In the genomic region with DNA sequence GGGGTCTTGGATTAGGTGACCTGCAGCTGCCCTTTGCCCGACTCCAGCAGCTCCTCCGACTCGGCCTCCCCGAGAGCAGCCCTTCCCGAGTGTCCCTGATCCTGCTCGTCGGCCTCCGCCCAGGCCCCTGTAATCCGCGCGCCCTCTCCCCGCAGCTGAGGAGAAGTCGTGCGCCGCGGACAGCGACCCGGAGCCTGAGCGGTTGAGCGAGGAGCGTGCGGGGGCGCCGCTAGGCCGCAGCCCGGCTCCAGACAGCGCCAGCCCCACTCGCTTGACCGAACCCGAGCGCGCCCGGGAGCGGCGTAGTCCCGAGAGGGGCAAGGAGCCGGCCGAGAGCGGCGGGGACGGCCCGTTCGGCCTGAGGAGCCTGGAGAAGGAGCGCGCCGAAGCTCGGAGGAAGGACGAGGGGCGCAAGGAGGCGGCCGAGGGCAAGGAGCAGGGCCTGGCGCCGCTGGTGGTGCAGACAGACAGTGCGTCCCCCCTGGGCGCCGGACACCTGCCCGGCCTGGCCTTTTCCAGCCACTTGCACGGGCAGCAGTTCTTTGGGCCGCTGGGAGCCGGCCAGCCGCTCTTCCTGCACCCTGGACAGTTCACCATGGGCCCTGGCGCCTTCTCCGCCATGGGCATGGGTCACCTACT, we compare ENCODE assay signal across 14 cellular contexts. TPM values are rescaled to one million over a fixed set of nuclear protein-coding genes. Genes with fewer than 3 reads are reported as not detected.
DNase-seq lines count a peak whose midpoint lies in the region; ATAC-seq and TF ChIP-seq lines count a peak whose summit lies in the region.
"Had no signal": no experiment of that assay in that cellular context is flagged by ENCODE, and none has a peak within 500 bp of the region (broad histone marks: within the 10 kb centered on the region; RNA-seq: fewer than 3 reads in every experiment).

No MANE protein-coding gene starts in this region.

- no peak overlapping the region for H3K4me2 ChIP-seq in osteoblast (ENCODE audit: insufficient read depth, low read length)

- 23 to 43% methylated on average over 56 to 63 of the region's 63 CpGs for WGBS in esophagus, 2 donors
- 83 to 84% methylated on average over 63 of the region's 63 CpGs for whole genome bisulfite sequencing in aorta, 2 donors

- peak overlapping the region; percentile 24 to 61 for H3K27ac ChIP-seq in esophagus (ENCODE audit: low read depth in 2 of 2, low read length in 1 of 2)
- H3K27ac ChIP-seq in osteoblast (ENCODE audit: low read depth, low read length) = no peak overlapping the region
- H3K27ac ChIP-seq in aorta (ENCODE audit: low read depth in 1 of 2, low read length in 2 of 2) = no peak overlapping the region
- H3K27ac ChIP-seq: epithelial cell of prostate, GM23248 had no signal

- intact Hi-C loops in natural killer cell (cut with micrococcal nuclease) (no loop called here), aorta (cut with DNase I) (no loop called here)

- H3K9me3 ChIP-seq in esophagus (ENCODE audit: control insufficient read depth in 2 of 2, insufficient read depth in 1 of 2, low read depth in 1 of 2, low read length in 1 of 2) (peaks cover 0 to 3% of the 10 kb centered on the region in 2 donors), osteoblast (ENCODE audit: low read depth, low read length) (no peaks in the 10 kb centered on the region), aorta (ENCODE audit: control insufficient read depth, low read length) (no peaks in the 10 kb centered on the region)

- H3K79me2 ChIP-seq in osteoblast (ENCODE audit: insufficient read depth, low read length) = peaks cover 84% of the 10 kb centered on the region

- peak overlapping the region; percentile 12 to 18 for H3K4me3 ChIP-seq in esophagus (ENCODE audit: low read depth in 1 of 2, low read length in 2 of 2)
- H3K4me3 ChIP-seq in osteoblast (ENCODE audit: insufficient read depth, low read length) = no peak overlapping the region
- no peak overlapping the region for H3K4me3 ChIP-seq in aorta (ENCODE audit: low read length in 2 of 2)
- H3K4me3 ChIP-seq: GM23248 had no signal

- DNase-seq in natural killer cell treated with Interleukin-12 subunit alpha and Interleukin-12 subunit beta and Interleukin-15 and Interleukin-18, amount 100 ng/mL, for 72 hours (ENCODE audit: low spot score) = peak; percentile 39
- DNase-seq in natural killer cell (no peak), osteoblast (ENCODE audit: insufficient read length, low spot score, missing footprints) (peak; percentile 73), aorta (peak; percentile 28 to 66), GOT3 (lab: John Stamatoyannopoulos, UW) (no peak), OCI-M1 (lab: John Stamatoyannopoulos, UW) (no peak)
- DNase-seq: activated gamma-delta T cell, GM23248, SW 1271 had no signal

- ATAC-seq in natural killer cell treated with Interleukin-12 subunit alpha and Interleukin-12 subunit beta and Interleukin-15 and Interleukin-18, amount 100 ng/mL, for 72 hours = no peak
- ATAC-seq in natural killer cell (no peak), aorta (ENCODE audit: low FRiP score) (no peak), HG03521 (IDR thresholded peaks at IDR 0.05; ENCODE audit: unreplicated experiment) (no peak)

- H3K27ac Mint-ChIP-seq in natural killer cell treated with Interleukin-12 subunit alpha and Interleukin-12 subunit beta and Interleukin-15 and Interleukin-18, amount 100 ng/mL, for 72 hours = no peak overlapping the region
- no peak overlapping the region for H3K27ac Mint-ChIP-seq in natural killer cell
- H3K27ac Mint-ChIP-seq: CD8-positive, alpha-beta memory T cell had no signal

- no peak overlapping the region for H2AFZ ChIP-seq in osteoblast (ENCODE audit: low read length)
- H2AFZ ChIP-seq: GM23248 had no signal

- H3K27me3 Mint-ChIP-seq in natural killer cell treated with Interleukin-12 subunit alpha and Interleukin-12 subunit beta and Interleukin-15 and Interleukin-18, amount 100 ng/mL, for 72 hours = peaks cover 49 to 55% of the 10 kb centered on the region in 2 donors
- H3K27me3 Mint-ChIP-seq in natural killer cell (ENCODE audit: low read depth in 2 of 2) = peaks cover 58 to 67% of the 10 kb centered on the region in 2 donors

- TF ChIP-seq CTCF in natural killer cell (IDR thresholded peaks at IDR 0.05) (no peak), osteoblast (IDR thresholded peaks at IDR 0.05; ENCODE audit: extremely low read depth, low read depth, low read length) (no peak)

- no peak overlapping the region for H3K4me3 Mint-ChIP-seq in natural killer cell treated with Interleukin-12 subunit alpha and Interleukin-12 subunit beta and Interleukin-15 and Interleukin-18, amount 100 ng/mL, for 72 hours
- H3K4me3 Mint-ChIP-seq in natural killer cell = no peak overlapping the region

- H3K9me3 Mint-ChIP-seq in natural killer cell treated with Interleukin-12 subunit alpha and Interleukin-12 subunit beta and Interleukin-15 and Interleukin-18, amount 100 ng/mL, for 72 hours = no peaks in the 10 kb centered on the region
- H3K9me3 Mint-ChIP-seq in natural killer cell = no peaks in the 10 kb centered on the region
- H3K9me3 Mint-ChIP-seq: CD8-positive, alpha-beta memory T cell had no signal

- H3K4me1 Mint-ChIP-seq in natural killer cell treated with Interleukin-12 subunit alpha and Interleukin-12 subunit beta and Interleukin-15 and Interleukin-18, amount 100 ng/mL, for 72 hours (ENCODE audit: low read depth in 2 of 2) = peaks cover 23 to 29% of the 10 kb centered on the region in 2 donors
- peaks cover 22 to 33% of the 10 kb centered on the region in 2 donors for H3K4me1 Mint-ChIP-seq in natural killer cell

- peaks cover 25% of the 10 kb centered on the region for H4K20me1 ChIP-seq in osteoblast (ENCODE audit: insufficient read depth, low read length)

- H3K4me1 ChIP-seq in esophagus (ENCODE audit: control insufficient read depth in 2 of 2, insufficient read depth in 2 of 2, low read length in 1 of 2) = peaks cover 12 to 15% of the 10 kb centered on the region in 2 donors
- peaks cover 31% of the 10 kb centered on the region for H3K4me1 ChIP-seq in osteoblast (ENCODE audit: insufficient read depth, low read length)
- H3K4me1 ChIP-seq in aorta (ENCODE audit: control insufficient read depth in 1 of 2, insufficient read depth in 2 of 2, low read length in 2 of 2) = no peaks in the 10 kb centered on the region

- H3K36me3 Mint-ChIP-seq in natural killer cell treated with Interleukin-12 subunit alpha and Interleukin-12 subunit beta and Interleukin-15 and Interleukin-18, amount 100 ng/mL, for 72 hours = no peaks in the 10 kb centered on the region
- no peaks in the 10 kb centered on the region for H3K36me3 Mint-ChIP-seq in natural killer cell
- H3K36me3 Mint-ChIP-seq: CD8-positive, alpha-beta memory T cell had no signal

- no peaks in the 10 kb centered on the region for H3K36me3 ChIP-seq in esophagus (ENCODE audit: control insufficient read depth in 2 of 2, insufficient read depth in 2 of 2, low read length in 1 of 2)
- H3K36me3 ChIP-seq in osteoblast (ENCODE audit: insufficient read depth, low read length) = peaks cover 57% of the 10 kb centered on the region
- no peaks in the 10 kb centered on the region for H3K36me3 ChIP-seq in aorta (ENCODE audit: control insufficient read depth in 1 of 2, insufficient read depth in 2 of 2, low read length in 1 of 2)

- peaks cover 0 to 26% of the 10 kb centered on the region in 2 donors for H3K27me3 ChIP-seq in esophagus (ENCODE audit: control insufficient read depth in 1 of 2, insufficient read depth in 2 of 2, low read length in 2 of 2)
- no peaks in the 10 kb centered on the region for H3K27me3 ChIP-seq in osteoblast (ENCODE audit: insufficient read depth, low read length)
- no peaks in the 10 kb centered on the region for H3K27me3 ChIP-seq in aorta (ENCODE audit: control insufficient read depth in 1 of 2, insufficient read depth in 2 of 2, low read length in 1 of 2)

RNA-seq across cellular contexts. Expression of a gene that starts 5.5 kb away (rescaled TPM):
- under 1 TPM in 1 of 2 donors, not detected in 1; 0.08 TPM for total RNA-seq in natural killer cell treated with Interleukin-12 subunit alpha and Interleukin-12 subunit beta and Interleukin-15 and Interleukin-18, amount 100 ng/mL, for 72 hours
- total RNA-seq in natural killer cell = under 1 TPM in 2 of 3 donors, not detected in 1; 0.09 to 0.23 TPM
- 1 to 10 TPM; 5.6 to 6.2 TPM for polyA plus RNA-seq in esophagus
- 10.3 and 11.6 TPM in 2 replicates for total RNA-seq in osteoblast
- 10 to 100 TPM; 28.9 to 42.6 TPM for total RNA-seq in aorta
- polyA plus RNA-seq in aorta = 100 to 1,000 TPM in 1 of 2 donors, 10 to 100 TPM in 1; 11.5 to 116 TPM
- polyA plus RNA-seq: CD8-positive, alpha-beta memory T cell had no signal

RNA-seq across cellular contexts. Expression of a gene that starts 47.1 kb away (rescaled TPM):
- total RNA-seq in natural killer cell treated with Interleukin-12 subunit alpha and Interleukin-12 subunit beta and Interleukin-15 and Interleukin-18, amount 100 ng/mL, for 72 hours = not detected
- not detected for total RNA-seq in natural killer cell
- under 1 TPM in 1 of 2 donors, not detected in 1; 0.01 TPM for polyA plus RNA-seq in esophagus
- total RNA-seq in osteoblast = 0.59 TPM in 1 of 2 replicates, not detected in the other
- under 1 TPM; 0.23 to 0.27 TPM for total RNA-seq in aorta
- polyA plus RNA-seq in aorta = not detected
- total RNA-seq: CD8-positive, alpha-beta memory T cell; GM23248; HT1080 had no signal
- polyA plus RNA-seq: CD8-positive, alpha-beta memory T cell; GM23248 had no signal

Comparison
In these comparisons a context has a peak if more than half of its experiments do, and no peak if none do; other contexts are left out.
1. DNase-seq: peak in natural killer cell treated with Interleukin-12 subunit alpha and Interleukin-12 subunit beta and Interleukin-15 and Interleukin-18, amount 100 ng/mL, for 72 hours (single experiment), osteoblast (single experiment) and aorta (2 of 2); none in natural killer cell (single experiment), GOT3 (single experiment) and OCI-M1 (single experiment).
2. H3K27ac ChIP-seq: peak in esophagus (2 of 2); none in osteoblast (single experiment) and aorta (0 of 2).
3. H3K4me3 ChIP-seq: peak in esophagus (2 of 2); none in osteoblast (single experiment) and aorta (0 of 2).